In genomic region chr15:60479361-60479684, GRCh38 we compare ENCODE assay signal across 9 cellular contexts. TPM values are rescaled to one million over a fixed set of nuclear protein-coding genes. Genes with fewer than 3 reads are reported as not detected.
A peak's percentile ranks its signal among the peaks of the same experiment; 100 is the strongest.
DNase-seq lines count a peak whose midpoint lies in the region; ATAC-seq, FAIRE-seq and TF ChIP-seq lines count a peak whose summit lies in the region.
"Had no signal": no experiment of that assay in that cellular context is flagged by ENCODE, and none has a peak within 500 bp of the region (broad histone marks: within the 10 kb centered on the region; RNA-seq: fewer than 3 reads in every experiment).

No MANE protein-coding gene starts in this region.

- 32% methylated on average over 5 of the region's 5 CpGs for WGBS in smooth muscle cell (ENCODE audit: low lambda C conversion rate)

- peak overlapping the region; percentile 87 for H2AFZ ChIP-seq in smooth muscle cell (ENCODE audit: low read depth)

- H3K4me1 ChIP-seq in right atrium auricular region (peaks cover 0 to 30% of the 10 kb centered on the region in 2 donors), smooth muscle cell (ENCODE audit: low read depth) (peaks cover 21% of the 10 kb centered on the region)

- POLR2A ChIA-PET in WTC11 (lab: Charles Lee) = interaction anchor here (0.7 kb wide), 1 partner anchor 81 kb away, joined by 3 read pairs; no protein-coding TSS in a partner anchor

- H3K9ac ChIP-seq in smooth muscle cell (ENCODE audit: low read depth) = peak overlapping the region; percentile 59

- H3K4me3 Mint-ChIP-seq in activated T-cell treated with anti-CD3 and anti-CD28 coated beads, Interleukin-2, amount 50 U/mL, for 4 hours = peak overlapping the region; percentile 99
- H3K4me3 Mint-ChIP-seq in WTC11 = peak overlapping the region; percentile 99

- H3K4me3 ChIP-seq in right atrium auricular region (peak overlapping the region; percentile 73 to 79), smooth muscle cell (peak overlapping the region; percentile 63)

- H3K27ac ChIP-seq in right atrium auricular region = peak overlapping the region; percentile 94 to 95
- peak overlapping the region; percentile 90 for H3K27ac ChIP-seq in smooth muscle cell (ENCODE audit: low read depth)

- no peak for FAIRE-seq in frontal cortex (lab: Jason Lieb, UNC)
- FAIRE-seq: colon had no signal

- no peaks in the 10 kb centered on the region for H3K9me3 ChIP-seq in right atrium auricular region
- H3K9me3 ChIP-seq in smooth muscle cell (replicated peaks; ENCODE audit: low read depth) = no peaks in the 10 kb centered on the region

- peak in 1 of 2 donors; percentile 6 for ATAC-seq in activated T-cell treated with anti-CD3 and anti-CD28 coated beads, Interleukin-2, amount 50 U/mL, for 4 hours
- ATAC-seq in WTC11 = no peak

- TF ChIP-seq CTCF in WTC11 (IDR thresholded peaks at IDR 0.05) (no peak), right atrium auricular region (IDR thresholded peaks at IDR 0.05) (no peak), smooth muscle cell (IDR thresholded peaks at IDR 0.05; ENCODE audit: borderline replicate concordance, insufficient read depth, poor library complexity, severe bottlenecking) (no peak)

- H3F3A ChIP-seq in smooth muscle cell (ENCODE audit: low read depth) = peaks cover 4% of the 10 kb centered on the region

- H3K27ac Mint-ChIP-seq in WTC11 = peak overlapping the region; percentile 98

- H3K79me2 ChIP-seq in smooth muscle cell (ENCODE audit: low read depth) = peaks cover 21% of the 10 kb centered on the region

- CTCF ChIA-PET in WTC11 (lab: Charles Lee) = interaction anchor here (0.9 kb wide), 1 partner anchor 41 kb away, joined by 3 read pairs; no protein-coding TSS in a partner anchor

- no peak for DNase-seq in activated T-cell treated with anti-CD3 and anti-CD28 coated beads, Interleukin-2, amount 50 U/mL, for 4 hours
- no peak for DNase-seq in activated T-cell treated with anti-CD3 and anti-CD28 coated beads for 4 hours
- no peak for DNase-seq in WTC11 (ENCODE audit: low spot score)
- no peak for DNase-seq in right atrium auricular region (ENCODE audit: low spot score)
- no peak for DNase-seq in smooth muscle cell (lab: John Stamatoyannopoulos, UW; ENCODE audit: unreplicated experiment)
- no peak for DNase-seq in SKM-1 (lab: John Stamatoyannopoulos, UW; ENCODE audit: unreplicated experiment)
- DNase-seq in SK-N-DZ (ENCODE audit: low spot score) = no peak
- DNase-seq in frontal cortex (ENCODE audit: low spot score in 2 of 2) = no peak

- no peaks in the 10 kb centered on the region for H4K20me1 ChIP-seq in smooth muscle cell (ENCODE audit: low read depth)

- H3K36me3 ChIP-seq in right atrium auricular region (peaks cover 8% of the 10 kb centered on the region), smooth muscle cell (ENCODE audit: low read depth) (no peaks in the 10 kb centered on the region)

- H3K27me3 ChIP-seq in right atrium auricular region (no peaks in the 10 kb centered on the region), smooth muscle cell (ENCODE audit: low read depth) (no peaks in the 10 kb centered on the region)

- peaks cover 52% of the 10 kb centered on the region for H3K4me1 Mint-ChIP-seq in activated T-cell treated with anti-CD3 and anti-CD28 coated beads, Interleukin-2, amount 50 U/mL, for 4 hours (ENCODE audit: low read depth)
- peaks cover 23% of the 10 kb centered on the region for H3K4me1 Mint-ChIP-seq in WTC11

- no peaks in the 10 kb centered on the region for H3K9me3 Mint-ChIP-seq in activated T-cell treated with anti-CD3 and anti-CD28 coated beads, Interleukin-2, amount 50 U/mL, for 4 hours
- no peaks in the 10 kb centered on the region for H3K9me3 Mint-ChIP-seq in WTC11

- peaks cover 16% of the 10 kb centered on the region for H3K36me3 Mint-ChIP-seq in activated T-cell treated with anti-CD3 and anti-CD28 coated beads, Interleukin-2, amount 50 U/mL, for 4 hours (ENCODE audit: insufficient read depth)
- peaks cover 7% of the 10 kb centered on the region for H3K36me3 Mint-ChIP-seq in WTC11

- no peaks in the 10 kb centered on the region for H3K27me3 Mint-ChIP-seq in activated T-cell treated with anti-CD3 and anti-CD28 coated beads, Interleukin-2, amount 50 U/mL, for 4 hours (ENCODE audit: low read depth)
- no peaks in the 10 kb centered on the region for H3K27me3 Mint-ChIP-seq in WTC11 (ENCODE audit: low read depth)

- peak overlapping the region; percentile 88 for H3K4me2 ChIP-seq in smooth muscle cell

TF ChIP-seq in WTC11, 78 proteins besides CTCF, POLR2A, EP300 and RAD21:
- TF ChIP-seq E2F4 (CRISPR knock-in tag; IDR thresholded peaks at IDR 0.05; ENCODE audit: borderline replicate concordance, low read depth) (no peak), ZBTB43 (CRISPR knock-in tag; IDR thresholded peaks at IDR 0.05) (no peak), GABPB1 (CRISPR knock-in tag; IDR thresholded peaks at IDR 0.05) (peak; percentile 6; the same call in 1 of the 2 replicates), OVOL2 (CRISPR knock-in tag; IDR thresholded peaks at IDR 0.05; ENCODE audit: borderline replicate concordance) (no peak), MAX (CRISPR knock-in tag; IDR thresholded peaks at IDR 0.05) (0 out of 2 replicates have a peak, but pooled peaks have one; percentile 18), ZNF396 (CRISPR knock-in tag; IDR thresholded peaks at IDR 0.05; ENCODE audit: borderline replicate concordance) (no peak), MXD4 (CRISPR knock-in tag; IDR thresholded peaks at IDR 0.05; ENCODE audit: borderline replicate concordance) (no peak), JUN (CRISPR knock-in tag; IDR thresholded peaks at IDR 0.05) (no peak), STAT6 (CRISPR knock-in tag; conservative IDR thresholded peaks at IDR 0.05; ENCODE audit: low read depth) (no peak)

RNA-seq across cellular contexts. Expression of gene ICE2, which starts 0.4 kb away (rescaled TPM):
- 10 to 100 TPM; 51.9 to 66.3 (median 61.4) TPM for total RNA-seq in activated T-cell treated with anti-CD3 and anti-CD28 coated beads, Interleukin-2, amount 50 U/mL, for 4 hours
- total RNA-seq in WTC11 (2021) = 76.9 to 84.3 TPM (median 77.5 TPM) in 3 replicates
- 10 to 100 TPM; 10.6 to 12.6 TPM for total RNA-seq in right atrium auricular region
- total RNA-seq in smooth muscle cell = 17.3 and 30.7 TPM in 2 replicates
- polyA plus RNA-seq in smooth muscle cell = 15.2 and 19.5 TPM in 2 replicates
- 29.0 and 43.9 TPM in 2 replicates for polyA plus RNA-seq in SK-N-DZ (2014; cell fraction: cytosol; rRNA removed)
- polyA plus RNA-seq in SK-N-DZ (2014; cell fraction: nucleus; rRNA removed) = 36.7 and 40.8 TPM in 2 replicates
- total RNA-seq in frontal cortex = 38.3 TPM
